ENCODE assay signal across 1 cellular context in genomic region chr1:52055854-52056109, GRCh38.
TF ChIP-seq lines count a peak whose summit lies in the region.

No MANE protein-coding gene starts in this region.

TF ChIP-seq in HepG2, 621 proteins besides CTCF, POLR2A, EP300 and RAD21 (continued from another document):
- TF ChIP-seq, protein P1, sequence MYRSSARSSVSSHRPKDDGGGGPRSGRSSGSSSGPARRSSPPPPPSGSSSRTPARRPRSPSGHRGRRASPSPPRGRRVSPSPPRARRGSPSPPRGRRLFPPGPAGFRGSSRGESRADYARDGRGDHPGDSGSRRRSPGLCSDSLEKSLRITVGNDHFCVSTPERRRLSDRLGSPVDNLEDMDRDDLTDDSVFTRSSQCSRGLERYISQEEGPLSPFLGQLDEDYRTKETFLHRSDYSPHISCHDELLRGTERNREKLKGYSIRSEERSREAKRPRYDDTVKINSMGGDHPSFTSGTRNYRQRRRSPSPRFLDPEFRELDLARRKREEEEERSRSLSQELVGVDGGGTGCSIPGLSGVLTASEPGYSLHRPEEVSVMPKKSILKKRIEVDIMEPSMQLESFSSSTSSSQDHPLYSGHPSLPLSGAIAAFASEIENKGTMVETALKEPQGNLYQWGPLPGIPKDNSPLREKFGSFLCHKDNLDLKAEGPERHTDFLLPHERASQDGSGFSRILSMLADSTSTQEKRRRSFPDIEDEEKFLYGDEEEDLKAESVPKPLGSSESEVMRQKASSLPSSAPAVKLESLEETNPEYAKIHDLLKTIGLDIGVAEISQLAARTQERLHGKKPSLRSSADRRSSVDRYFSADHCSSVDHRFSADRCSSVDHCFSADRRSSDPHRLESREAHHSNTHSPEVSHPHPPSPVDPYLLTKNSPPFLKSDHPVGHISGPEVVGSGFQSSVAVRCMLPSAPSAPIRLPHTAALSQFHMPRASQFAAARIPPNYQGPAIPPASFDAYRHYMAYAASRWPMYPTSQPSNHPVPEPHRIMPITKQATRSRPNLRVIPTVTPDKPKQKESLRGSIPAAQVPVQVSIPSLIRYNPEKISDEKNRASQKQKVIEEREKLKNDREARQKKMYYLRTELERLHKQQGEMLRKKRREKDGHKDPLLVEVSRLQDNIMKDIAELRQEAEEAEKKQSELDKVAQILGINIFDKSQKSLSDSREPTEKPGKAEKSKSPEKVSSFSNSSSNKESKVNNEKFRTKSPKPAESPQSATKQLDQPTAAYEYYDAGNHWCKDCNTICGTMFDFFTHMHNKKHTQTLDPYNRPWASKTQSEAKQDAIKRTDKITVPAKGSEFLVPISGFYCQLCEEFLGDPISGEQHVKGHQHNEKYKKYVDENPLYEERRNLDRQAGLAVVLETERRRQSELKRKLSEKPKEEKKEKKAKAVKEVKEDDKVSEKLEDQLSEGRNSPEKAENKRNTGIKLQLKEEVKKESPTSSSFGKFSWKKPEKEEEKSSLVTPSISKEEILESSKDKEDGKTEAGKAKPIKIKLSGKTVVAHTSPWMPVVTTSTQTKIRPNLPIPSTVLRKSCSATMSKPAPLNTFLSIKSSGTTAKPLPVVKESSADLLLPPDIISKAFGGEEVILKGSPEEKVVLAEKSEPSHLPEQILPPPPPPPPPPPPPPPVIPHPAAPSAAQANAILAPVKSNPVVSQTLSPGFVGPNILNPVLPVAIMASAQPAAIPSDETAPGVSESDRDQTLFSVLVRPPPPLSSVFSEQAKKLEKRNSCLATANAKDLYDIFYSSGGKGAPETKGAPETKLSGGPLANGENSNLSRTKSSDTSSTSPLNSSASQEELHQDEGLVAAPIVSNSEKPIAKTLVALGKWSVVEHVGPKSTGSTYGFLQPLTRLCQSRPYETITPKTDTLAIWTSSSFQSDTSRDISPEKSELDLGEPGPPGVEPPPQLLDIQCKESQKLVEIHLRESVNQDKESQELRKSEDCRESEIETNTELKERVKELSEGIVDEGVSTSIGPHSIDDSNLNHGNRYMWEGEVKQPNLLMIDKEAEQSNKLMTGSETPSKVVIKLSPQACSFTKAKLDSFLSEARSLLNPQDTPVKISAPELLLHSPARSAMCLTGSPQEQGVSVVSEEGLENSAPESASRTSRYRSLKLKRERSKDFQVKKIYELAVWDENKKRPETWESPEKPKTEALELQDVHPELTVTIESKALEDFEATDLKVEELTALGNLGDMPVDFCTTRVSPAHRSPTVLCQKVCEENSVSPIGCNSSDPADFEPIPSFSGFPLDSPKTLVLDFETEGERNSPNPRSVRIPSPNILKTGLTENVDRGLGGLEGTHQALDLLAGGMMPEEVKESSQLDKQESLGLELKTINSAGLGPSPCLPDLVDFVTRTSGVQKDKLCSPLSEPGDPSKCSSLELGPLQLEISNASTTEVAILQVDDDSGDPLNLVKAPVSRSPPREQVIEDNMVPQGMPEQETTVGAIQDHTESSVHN (CRISPR knock-in tag; IDR thresholded peaks at IDR 0.05) = no peak
- no peak for TF ChIP-seq ZNF792 (CRISPR knock-in tag; IDR thresholded peaks at IDR 0.05)
